In genomic region chr7:28588606-28589005, GRCh38 we compare ENCODE assay signal across 22 cellular contexts.
"Had no signal": no experiment of that assay in that cellular context is flagged by ENCODE, and none has a peak within 500 bp of the region (broad histone marks: within the 10 kb centered on the region; RNA-seq: fewer than 3 reads in every experiment).

No MANE protein-coding gene starts in this region.

- H3K27me3 Mint-ChIP-seq: activated CD4-positive, alpha-beta memory T cell treated with anti-CD3 and anti-CD28 coated beads for 36 hours; activated naive CD4-positive, alpha-beta T cell treated with anti-CD3 and anti-CD28 coated beads, Interleukin-2, amount 10 ng/mL, durations not matched to agents 7 days and 5 days; activated naive CD8-positive, alpha-beta T cell treated with anti-CD3 and anti-CD28 coated beads for 36 hours had no signal

- ATAC-seq: activated T-cell treated with anti-CD3 and anti-CD28 coated beads, Interleukin-2, amount 50 U/mL, for 72 hours; PC-3 had no signal

- H3K36me3 Mint-ChIP-seq: activated CD4-positive, alpha-beta memory T cell treated with anti-CD3 and anti-CD28 coated beads for 36 hours; activated naive CD4-positive, alpha-beta T cell treated with anti-CD3 and anti-CD28 coated beads, Interleukin-2, amount 10 ng/mL, durations not matched to agents 7 days and 5 days; activated naive CD8-positive, alpha-beta T cell treated with anti-CD3 and anti-CD28 coated beads for 36 hours; IgD-negative memory B cell had no signal

- H3K27ac Mint-ChIP-seq: activated B cell treated with CpG ODN at 0.5 μM for 24 hours; activated CD4-positive, alpha-beta memory T cell treated with anti-CD3 and anti-CD28 coated beads for 36 hours; activated CD4-positive, alpha-beta T cell treated with anti-CD3 and anti-CD28 coated beads, Interleukin-2, amount 10 ng/mL, durations not matched to agents 7 days and 5 days; activated naive CD4-positive, alpha-beta T cell treated with anti-CD3 and anti-CD28 coated beads, Interleukin-2, amount 10 ng/mL, durations not matched to agents 7 days and 5 days; activated naive CD8-positive, alpha-beta T cell treated with anti-CD3 and anti-CD28 coated beads for 36 hours; activated T-cell treated with anti-CD3 and anti-CD28 coated beads, Interleukin-2, amount 50 U/mL, for 72 hours; activated T-helper 2 cell treated with anti-CD3 and anti-CD28 coated beads, Interferon-gamma antibody, Interleukin-2, Interleukin-4, amounts not matched to agents 10 μg/mL and 5 μg/mL and 100 μg/mL, durations not matched to agents 14 hours and 24 hours and 36 hours; IgD-negative memory B cell; T-helper 1 cell treated with Interleukin-12 subunit alpha and Interleukin-12 subunit beta and Interleukin-4 antibody, amounts not matched to agents 30 μg/mL and 1 μg/mL, for 36 hours had no signal

- DNase-seq: activated B cell treated with CpG ODN at 0.5 μM for 24 hours; activated CD4-positive, alpha-beta memory T cell treated with anti-CD3 and anti-CD28 coated beads for 36 hours; activated CD4-positive, alpha-beta T cell treated with anti-CD3 and anti-CD28 coated beads, Interleukin-2, amount 10 ng/mL, durations not matched to agents 7 days and 5 days; activated CD8-positive, alpha-beta memory T cell treated with anti-CD3 and anti-CD28 coated beads, Interleukin-2, amount 50 U/mL, for 4 hours; activated gamma-delta T cell treated with Interleukin-2 at 50 U/mL for 16 hours; activated naive CD4-positive, alpha-beta T cell treated with anti-CD3 and anti-CD28 coated beads, Interleukin-2, amount 10 ng/mL, durations not matched to agents 7 days and 5 days; activated naive CD8-positive, alpha-beta T cell treated with anti-CD3 and anti-CD28 coated beads for 36 hours; activated T-cell treated with anti-CD3 and anti-CD28 coated beads, Interleukin-2, amount 50 U/mL, for 72 hours; KG1; MM.1S; NCI-H1105; NCI-H1436; NCI-H1694 treated with DMSO at 0.1 percent for 48 hours; NCI-H2029 treated with DMSO at 0.1 percent for 48 hours; NCI-H345; NCI-H510A treated with DMSO at 0.1 percent for 48 hours; NCI-H69; PC-3; SHP77 had no signal

- H3K4me3 Mint-ChIP-seq: activated B cell treated with CpG ODN at 0.5 μM for 24 hours; activated CD4-positive, alpha-beta memory T cell treated with anti-CD3 and anti-CD28 coated beads for 36 hours; activated CD4-positive, alpha-beta T cell treated with anti-CD3 and anti-CD28 coated beads, Interleukin-2, amount 10 ng/mL, durations not matched to agents 7 days and 5 days; activated naive CD4-positive, alpha-beta T cell treated with anti-CD3 and anti-CD28 coated beads, Interleukin-2, amount 10 ng/mL, durations not matched to agents 7 days and 5 days; activated naive CD8-positive, alpha-beta T cell treated with anti-CD3 and anti-CD28 coated beads for 36 hours; activated T-cell treated with anti-CD3 and anti-CD28 coated beads, Interleukin-2, amount 50 U/mL, for 72 hours; IgD-negative memory B cell; T-helper 1 cell treated with Interleukin-12 subunit alpha and Interleukin-12 subunit beta and Interleukin-4 antibody, amounts not matched to agents 30 μg/mL and 1 μg/mL, for 36 hours had no signal

- H3K9me3 Mint-ChIP-seq: activated B cell treated with CpG ODN at 0.5 μM for 24 hours; activated CD4-positive, alpha-beta memory T cell treated with anti-CD3 and anti-CD28 coated beads for 36 hours; activated CD4-positive, alpha-beta T cell treated with anti-CD3 and anti-CD28 coated beads, Interleukin-2, amount 10 ng/mL, durations not matched to agents 7 days and 5 days; activated naive CD4-positive, alpha-beta T cell treated with anti-CD3 and anti-CD28 coated beads, Interleukin-2, amount 10 ng/mL, durations not matched to agents 7 days and 5 days; activated naive CD8-positive, alpha-beta T cell treated with anti-CD3 and anti-CD28 coated beads for 36 hours; activated T-cell treated with anti-CD3 and anti-CD28 coated beads, Interleukin-2, amount 50 U/mL, for 72 hours; activated T-helper 2 cell treated with anti-CD3 and anti-CD28 coated beads, Interferon-gamma antibody, Interleukin-2, Interleukin-4, amounts not matched to agents 10 μg/mL and 5 μg/mL and 100 μg/mL, durations not matched to agents 14 hours and 24 hours and 36 hours; IgD-negative memory B cell; T-helper 1 cell treated with Interleukin-12 subunit alpha and Interleukin-12 subunit beta and Interleukin-4 antibody, amounts not matched to agents 30 μg/mL and 1 μg/mL, for 36 hours had no signal
